8 cellular contexts compared by ENCODE assay signal in the genomic region with DNA sequence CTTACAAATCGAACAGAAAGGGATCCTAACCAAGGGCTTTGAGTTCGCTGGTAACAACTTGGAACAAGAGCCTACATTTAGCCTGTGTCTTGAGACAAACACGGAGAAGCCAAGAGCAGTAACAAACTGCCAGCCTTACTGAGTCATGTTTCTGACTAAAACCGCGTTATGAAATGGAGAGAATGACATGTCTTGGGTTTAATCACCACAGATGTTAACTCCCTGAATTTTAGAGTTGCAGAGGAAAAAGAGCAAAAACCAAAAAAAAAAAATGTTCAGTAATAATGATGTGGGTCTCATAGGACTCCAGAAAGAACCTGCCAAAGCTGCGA. TPM values are rescaled to one million over a fixed set of nuclear protein-coding genes. Genes with fewer than 3 reads are reported as not detected.
DNase-seq lines count a peak whose midpoint lies in the region; ATAC-seq, FAIRE-seq and TF ChIP-seq lines count a peak whose summit lies in the region.

No MANE protein-coding gene starts in this region.

- no peaks in the 10 kb centered on the region for H3K9me3 ChIP-seq in WERI-Rb-1 (ENCODE audit: severe bottlenecking)

- TF ChIP-seq CTCF in WERI-Rb-1 (IDR thresholded peaks at IDR 0.05; ENCODE audit: low read depth, low read length) (no peak), natural killer cell (IDR thresholded peaks at IDR 0.05) (no peak)

- H3K36me3 Mint-ChIP-seq in natural killer cell, result no peaks in the 10 kb centered on the region

- peak overlapping the region; percentile 98 for H3K4me3 Mint-ChIP-seq in natural killer cell

- no peaks in the 10 kb centered on the region for H3K27me3 Mint-ChIP-seq in natural killer cell (ENCODE audit: low read depth in 2 of 2)

- no peaks in the 10 kb centered on the region for H3K9me3 Mint-ChIP-seq in natural killer cell

- peaks cover 4% of the 10 kb centered on the region for H3K36me3 ChIP-seq in WERI-Rb-1

- intact Hi-C loops in natural killer cell (cut with micrococcal nuclease), result no loop called here

- no peaks in the 10 kb centered on the region for H3K27me3 ChIP-seq in WERI-Rb-1 (ENCODE audit: insufficient read depth, low read depth, severe bottlenecking)

- peak; percentile 14 for DNase-seq in DMS79 (lab: John Stamatoyannopoulos, UW)
- DNase-seq in HTR-8/SVneo (ENCODE audit: insufficient read length, low spot score), result peak; percentile 53
- no peak for DNase-seq in WERI-Rb-1
- DNase-seq in natural killer cell, result no peak
- no peak for DNase-seq in NCI-H1417 treated with DMSO at 0.1 percent for 48 hours (lab: John Stamatoyannopoulos, UW)
- DNase-seq in OCI-M2 (lab: John Stamatoyannopoulos, UW; ENCODE audit: unreplicated experiment), result no peak

- peaks cover 44 to 46% of the 10 kb centered on the region in 2 donors for H3K4me1 Mint-ChIP-seq in natural killer cell

- peak overlapping the region; percentile 89 to 95 for H3K27ac Mint-ChIP-seq in natural killer cell

- peak overlapping the region; percentile 87 for H3K4me3 ChIP-seq in WERI-Rb-1 (ENCODE audit: low read depth, low read length)

- peak overlapping the region; percentile 99 for H3K27ac ChIP-seq in WERI-Rb-1

- no peak for FAIRE-seq in HTR-8/SVneo (lab: Jason Lieb, UNC)

- ATAC-seq in GM21515 (IDR thresholded peaks at IDR 0.05; ENCODE audit: unreplicated experiment), result peak; percentile 23
- ATAC-seq in esophagus mucosa, result peak; percentile 74
- ATAC-seq in natural killer cell, result peak in 1 of 3 donors; percentile 19

RNA-seq across cellular contexts. Expression of gene BLTP3B, which starts 1.0 kb away (rescaled TPM):
- total RNA-seq in esophagus mucosa, result 13.5 TPM
- 10 to 100 TPM; 30.8 to 42.8 (median 30.9) TPM for total RNA-seq in natural killer cell

RNA-seq across cellular contexts. Expression of gene ACTR6, which starts 59.0 kb away (rescaled TPM):
- total RNA-seq in esophagus mucosa (20.4 TPM), natural killer cell (10 to 100 TPM; 20.4 to 27.5 (median 20.8) TPM)

Comparison
In these comparisons a context has a peak if more than half of its experiments do, and no peak if none do; other contexts are left out.
1. DNase-seq: peak in DMS79 (single experiment) and HTR-8/SVneo (single experiment); none in WERI-Rb-1 (single experiment), natural killer cell (single experiment), NCI-H1417 treated with DMSO at 0.1 percent for 48 hours (single experiment) and OCI-M2 (single experiment).